24 cellular contexts compared by ENCODE assay signal in the genomic region with DNA sequence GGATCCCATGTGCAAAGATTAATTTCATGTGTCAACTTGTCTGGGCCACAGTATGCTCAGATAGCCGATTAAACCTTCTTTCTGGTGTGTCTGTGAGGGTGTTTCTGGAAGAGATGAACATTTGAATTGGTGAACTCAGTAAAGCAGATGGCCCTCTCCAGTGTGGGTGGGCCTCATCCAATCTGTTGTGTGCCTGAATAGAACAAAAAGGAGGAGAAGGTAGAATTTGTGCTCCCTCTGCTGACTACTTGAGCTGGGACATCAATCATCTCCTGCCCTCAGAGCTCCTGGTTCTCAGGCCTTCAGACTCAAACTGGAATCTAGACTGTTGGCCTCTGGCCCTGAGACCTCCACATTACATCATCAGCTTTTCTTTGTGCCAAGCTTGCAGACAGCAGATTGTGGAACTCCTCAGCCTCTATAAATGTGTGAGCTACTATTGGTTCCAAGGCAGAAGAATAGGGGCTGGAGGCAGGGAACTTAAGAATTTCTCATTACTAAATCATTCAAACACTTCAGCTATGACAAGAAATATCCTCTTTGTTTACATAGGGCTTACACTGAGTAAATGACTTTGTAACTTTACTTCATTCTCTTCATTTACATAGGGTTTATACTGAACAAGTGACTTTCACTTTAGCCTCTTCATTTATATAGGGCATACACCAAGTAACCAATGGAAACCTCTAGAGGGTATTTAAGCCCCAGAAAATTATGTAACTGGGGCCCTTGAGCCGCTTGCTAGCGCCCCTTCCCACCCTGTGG.
A peak's percentile ranks its signal among the peaks of the same experiment; 100 is the strongest.
DNase-seq lines count a peak whose midpoint lies in the region; ATAC-seq, FAIRE-seq and TF ChIP-seq lines count a peak whose summit lies in the region.
"Had no signal": no experiment of that assay in that cellular context is flagged by ENCODE, and none has a peak within 500 bp of the region (broad histone marks: within the 10 kb centered on the region; RNA-seq: fewer than 3 reads in every experiment).

No MANE protein-coding gene starts in this region.

- H3K36me3 Mint-ChIP-seq in astrocyte (ENCODE audit: low read depth, unreplicated experiment): no peaks in the 10 kb centered on the region
- H3K36me3 Mint-ChIP-seq: activated naive CD4-positive, alpha-beta T cell treated with anti-CD3 and anti-CD28 coated beads, Interleukin-2, amount 50 U/mL, for 24 hours; mesothelial cell of epicardium had no signal

- H3K9me3 ChIP-seq in astrocyte (ENCODE audit: insufficient read depth, low read depth, low read length): peaks cover 3% of the 10 kb centered on the region
- H3K9me3 ChIP-seq: body of pancreas, suprapubic skin had no signal

- DNase-seq in GM12865 (ENCODE audit: low read depth) (peak; percentile 24), NCI-H1694 (lab: John Stamatoyannopoulos, UW) (peak; percentile 80), astrocyte (ENCODE audit: low read depth) (no peak), middle frontal gyrus (ENCODE audit: extremely low spot score, low spot score) (peak; percentile 13), mesenteric fat pad (ENCODE audit: low spot score) (no peak), KG1 (lab: John Stamatoyannopoulos, UW) (no peak)
- DNase-seq: activated T-cell treated with anti-CD3 and anti-CD28 coated beads, Interleukin-2, amount 50 U/mL, for 48 hours; body of pancreas; COR-L47; cortex of kidney; GDM1; left cardiac atrium; NCI-H1105 treated with DMSO at 0.1 percent for 48 hours; NCI-H510A treated with DMSO at 0.1 percent for 48 hours; nephron progenitor cell; PC-9 had no signal

- TF ChIP-seq CTCF in GM12865 (IDR thresholded peaks at IDR 0.05; ENCODE audit: insufficient read depth, low read depth, low read length, missing control alignments): no peak
- no peak for TF ChIP-seq CTCF in astrocyte (IDR thresholded peaks at IDR 0.05; ENCODE audit: insufficient read depth, low read depth, low read length)

- H3K27ac Mint-ChIP-seq in astrocyte (ENCODE audit: unreplicated experiment): peak overlapping the region; percentile 77
- H3K27ac Mint-ChIP-seq: activated naive CD4-positive, alpha-beta T cell treated with anti-CD3 and anti-CD28 coated beads, Interleukin-2, amount 50 U/mL, for 24 hours; mesothelial cell of epicardium; nephron progenitor cell had no signal

- no peak overlapping the region for H3K4me3 Mint-ChIP-seq in astrocyte (ENCODE audit: unreplicated experiment)
- H3K4me3 Mint-ChIP-seq: activated naive CD4-positive, alpha-beta T cell treated with anti-CD3 and anti-CD28 coated beads, Interleukin-2, amount 50 U/mL, for 24 hours; mesothelial cell of epicardium; nephron progenitor cell had no signal

- H2AFZ ChIP-seq in astrocyte (ENCODE audit: low read depth, low read length): no peak overlapping the region
- H2AFZ ChIP-seq: PC-9 had no signal

- no peaks in the 10 kb centered on the region for H4K20me1 ChIP-seq in astrocyte (ENCODE audit: insufficient read depth, low read length)

- FAIRE-seq in astrocyte (lab: Jason Lieb, UNC): no peak
- FAIRE-seq: GM12891, H54 had no signal

- no peaks in the 10 kb centered on the region for H3K36me3 ChIP-seq in astrocyte (ENCODE audit: insufficient read depth, low read length)
- H3K36me3 ChIP-seq: suprapubic skin had no signal

- H3K4me1 ChIP-seq in astrocyte (ENCODE audit: insufficient read depth, low read length): no peaks in the 10 kb centered on the region
- H3K4me1 ChIP-seq: body of pancreas, suprapubic skin had no signal

- H3K27me3 ChIP-seq in astrocyte (ENCODE audit: insufficient read depth, low read length): no peaks in the 10 kb centered on the region
- H3K27me3 ChIP-seq: body of pancreas, suprapubic skin had no signal

- ATAC-seq in HG03025 (IDR thresholded peaks at IDR 0.05; ENCODE audit: low FRiP score, unreplicated experiment): no peak
- ATAC-seq in GM19328 (IDR thresholded peaks at IDR 0.05; ENCODE audit: unreplicated experiment): no peak
- ATAC-seq: body of pancreas had no signal

- H3K27me3 Mint-ChIP-seq in astrocyte (ENCODE audit: low read depth, unreplicated experiment): peaks cover 5% of the 10 kb centered on the region
- H3K27me3 Mint-ChIP-seq: activated naive CD4-positive, alpha-beta T cell treated with anti-CD3 and anti-CD28 coated beads, Interleukin-2, amount 50 U/mL, for 24 hours had no signal

- no peak overlapping the region for H3K4me2 ChIP-seq in astrocyte (ENCODE audit: low read length)
- H3K4me2 ChIP-seq: KMS-11, PC-9 had no signal

- H3K4me3 ChIP-seq in GM12865 (ENCODE audit: low read depth, low read length) (no peak overlapping the region), astrocyte (ENCODE audit: insufficient read depth, low read depth, low read length) (no peak overlapping the region)
- H3K4me3 ChIP-seq: body of pancreas, PC-9, suprapubic skin had no signal

- H3K4me1 Mint-ChIP-seq in astrocyte (ENCODE audit: low read depth, unreplicated experiment): peaks cover 8% of the 10 kb centered on the region
- H3K4me1 Mint-ChIP-seq: activated naive CD4-positive, alpha-beta T cell treated with anti-CD3 and anti-CD28 coated beads, Interleukin-2, amount 50 U/mL, for 24 hours; mesothelial cell of epicardium; nephron progenitor cell had no signal

- no peaks in the 10 kb centered on the region for H3K79me2 ChIP-seq in astrocyte (ENCODE audit: insufficient read depth, low read length)

- H3K9ac ChIP-seq in astrocyte (ENCODE audit: low read length): no peak overlapping the region
- H3K9ac ChIP-seq: KMS-11 had no signal

- H3K27ac ChIP-seq in astrocyte (ENCODE audit: low read depth, low read length): no peak overlapping the region
- H3K27ac ChIP-seq: body of pancreas, KMS-11, PC-9, suprapubic skin had no signal

- no peaks in the 10 kb centered on the region for H3K9me3 Mint-ChIP-seq in astrocyte (ENCODE audit: unreplicated experiment)
- H3K9me3 Mint-ChIP-seq: activated naive CD4-positive, alpha-beta T cell treated with anti-CD3 and anti-CD28 coated beads, Interleukin-2, amount 50 U/mL, for 24 hours; mesothelial cell of epicardium; nephron progenitor cell had no signal

Comparison
In these comparisons a context has a peak if more than half of its experiments do, and no peak if none do; other contexts are left out.
1. DNase-seq: peak in GM12865 (single experiment), NCI-H1694 (single experiment) and middle frontal gyrus (single experiment); none in astrocyte (single experiment), mesenteric fat pad (single experiment) and KG1 (single experiment).